In the genomic region with DNA sequence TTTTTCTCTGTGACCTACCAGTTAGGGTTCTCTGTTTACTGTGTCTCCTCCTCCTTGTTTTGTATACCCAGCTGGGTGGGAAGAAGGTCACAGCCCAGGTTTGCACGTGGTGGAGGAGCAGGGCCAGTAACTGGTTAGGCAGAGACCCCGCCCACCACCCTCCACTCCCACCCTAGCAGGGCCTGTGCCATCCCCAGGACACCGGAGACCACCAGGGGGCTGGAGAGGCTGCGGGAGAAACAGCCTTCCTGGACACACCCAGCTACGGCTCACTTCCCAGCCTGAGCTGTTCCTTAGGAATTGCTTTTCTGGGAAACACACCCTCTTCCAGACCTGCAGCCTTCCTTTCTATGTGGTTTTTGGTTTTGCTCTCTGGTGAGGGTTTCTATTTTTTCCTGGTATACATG, we compare ENCODE assay signal across 9 cellular contexts. TPM values are rescaled to one million over a fixed set of nuclear protein-coding genes. Genes with fewer than 3 reads are reported as not detected.
DNase-seq lines count a peak whose midpoint lies in the region; ATAC-seq lines count a peak whose summit lies in the region.
"Had no signal": no experiment of that assay in that cellular context is flagged by ENCODE, and none has a peak within 500 bp of the region (broad histone marks: within the 10 kb centered on the region; RNA-seq: fewer than 3 reads in every experiment).

No MANE protein-coding gene starts in this region.

- H3K9me3 ChIP-seq in skeletal muscle tissue (ENCODE audit: control insufficient read depth in 3 of 3, low read length in 3 of 3) = peaks cover 0 to 5% (median 0%) of the 10 kb centered on the region in 3 donors

- no peak overlapping the region for H3K9ac ChIP-seq in skeletal muscle tissue (ENCODE audit: low read depth in 1 of 3, low read length in 3 of 3)

- peak overlapping the region; percentile 72 for H3K27ac ChIP-seq in skeletal muscle tissue (ENCODE audit: low read depth, low read length)

- H3K36me3 ChIP-seq in skeletal muscle tissue (ENCODE audit: control insufficient read depth in 3 of 3, insufficient read depth in 3 of 3, low read length in 3 of 3) = no peaks in the 10 kb centered on the region

- H3K27me3 ChIP-seq in skeletal muscle tissue (ENCODE audit: control insufficient read depth in 3 of 3, insufficient read depth in 3 of 3, low read length in 3 of 3) = peaks cover 0 to 2% (median under 1%) of the 10 kb centered on the region in 3 donors

- no peak for ATAC-seq in GM21529 (IDR thresholded peaks at IDR 0.05; ENCODE audit: unreplicated experiment)

- H3K4me3 ChIP-seq in skeletal muscle tissue (ENCODE audit: low read length in 3 of 3) = no peak overlapping the region

- peak; percentile 26 for DNase-seq in GM04504 (ENCODE audit: low read depth)
- peak; percentile 43 for DNase-seq in SK-N-DZ (ENCODE audit: low spot score)
- DNase-seq in glomerular visceral epithelial cell (ENCODE audit: extremely low spot score) = peak; percentile 64
- no peak for DNase-seq in cerebellar nuclear complex (lab: John Stamatoyannopoulos, UW)
- no peak for DNase-seq in NCI-H345 treated with DMSO at 0.1 percent for 48 hours (lab: John Stamatoyannopoulos, UW; ENCODE audit: unreplicated experiment)
- DNase-seq in NCI-H1105 treated with DMSO at 0.1 percent for 48 hours (lab: John Stamatoyannopoulos, UW) = no peak
- DNase-seq: activated CD4-positive, alpha-beta T cell treated with anti-CD3 and anti-CD28 coated beads, Interleukin-2, amount 10 ng/mL, durations not matched to agents 7 days and 5 days had no signal

- H3K4me1 ChIP-seq in skeletal muscle tissue (ENCODE audit: control insufficient read depth in 3 of 3, insufficient read depth in 3 of 3, low read length in 3 of 3) = peaks cover 0 to 3% (median 0%) of the 10 kb centered on the region in 3 donors

RNA-seq across cellular contexts. Expression of a gene that starts 21.1 kb away (rescaled TPM):
- polyA plus RNA-seq in SK-N-DZ (2014; cell fraction: cytosol; rRNA removed) = 0.14 and 0.18 TPM in 2 replicates
- not detected in 2 replicates for polyA plus RNA-seq in SK-N-DZ (2014; cell fraction: nucleus; rRNA removed)
- 2.6 TPM for total RNA-seq in skeletal muscle tissue
- total RNA-seq: activated CD4-positive, alpha-beta T cell treated with anti-CD3 and anti-CD28 coated beads, Interleukin-2, amount 10 ng/mL, durations not matched to agents 7 days and 5 days had no signal

RNA-seq across cellular contexts. Expression of a gene that starts 30.3 kb away (rescaled TPM):
- not detected in 2 replicates for polyA plus RNA-seq in SK-N-DZ (2014; cell fraction: cytosol; rRNA removed)
- polyA plus RNA-seq in SK-N-DZ (2014; cell fraction: nucleus; rRNA removed) = not detected in 2 replicates
- not detected for total RNA-seq in skeletal muscle tissue
- total RNA-seq: activated CD4-positive, alpha-beta T cell treated with anti-CD3 and anti-CD28 coated beads, Interleukin-2, amount 10 ng/mL, durations not matched to agents 7 days and 5 days had no signal

Comparison
In these comparisons a context has a peak if more than half of its experiments do, and no peak if none do; other contexts are left out.
1. DNase-seq: peak in GM04504 (single experiment), SK-N-DZ (single experiment) and glomerular visceral epithelial cell (single experiment); none in cerebellar nuclear complex (0 of 2), NCI-H345 treated with DMSO at 0.1 percent for 48 hours (single experiment) and NCI-H1105 treated with DMSO at 0.1 percent for 48 hours (single experiment).